ENCODE assay signal across 2 cellular contexts in genomic region chr9:130891699-130892502, GRCh38.
TF ChIP-seq lines count a peak whose summit lies in the region.

No MANE protein-coding gene starts in this region.

TF ChIP-seq in GM23338, 12 proteins besides CTCF, POLR2A, EP300 and RAD21:
- TF ChIP-seq POLR2AphosphoS5 (IDR thresholded peaks at IDR 0.05; ENCODE audit: low read depth), result 0 out of 2 replicates have a peak, but pooled peaks have one; percentile 22
- TF ChIP-seq ETS1 (IDR thresholded peaks at IDR 0.05), result no peak

TF ChIP-seq in H1, 55 proteins besides CTCF, POLR2A, EP300 and RAD21:
- no peak for TF ChIP-seq SIRT6 (IDR thresholded peaks at IDR 0.05; ENCODE audit: low read length)
- no peak for TF ChIP-seq SUZ12 (IDR thresholded peaks at IDR 0.05; ENCODE audit: low read length)
- no peak for TF ChIP-seq SIN3A (conservative IDR thresholded peaks at IDR 0.05 in 1 of 2, IDR thresholded peaks at IDR 0.05 in 1 of 2; ENCODE audit: low read depth in 1 of 2, low read length in 2 of 2)
- TF ChIP-seq MAFK (IDR thresholded peaks at IDR 0.05; ENCODE audit: low read depth, low read length), result no peak
